1 cellular context compared by ENCODE assay signal in the genomic region with DNA sequence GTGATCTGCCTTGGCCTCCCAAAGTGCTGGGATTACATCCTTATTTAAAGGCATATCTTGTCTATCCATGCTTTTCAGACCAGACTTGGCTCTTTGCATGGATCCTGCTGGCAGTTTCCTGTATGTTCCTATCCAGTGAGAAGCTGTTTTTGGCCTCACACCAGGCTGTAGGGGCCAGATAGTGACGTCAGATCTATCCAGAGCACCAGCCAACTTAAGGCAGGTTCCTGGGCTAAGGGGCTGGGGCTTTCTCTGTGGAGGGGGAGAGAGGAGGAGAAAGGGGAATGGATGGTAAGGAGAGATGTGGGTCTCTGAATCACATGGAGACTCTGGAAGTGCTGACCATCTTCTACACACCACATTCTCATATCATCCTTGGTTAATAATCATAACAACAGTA.
TF ChIP-seq lines count a peak whose summit lies in the region.

No MANE protein-coding gene starts in this region.

TF ChIP-seq in HepG2, 621 proteins besides CTCF, POLR2A, EP300 and RAD21 (continued from another document):
- TF ChIP-seq ZNF562 (CRISPR knock-in tag; IDR thresholded peaks at IDR 0.05; ENCODE audit: borderline replicate concordance) (no peak), ZNF180 (CRISPR knock-in tag; IDR thresholded peaks at IDR 0.05; ENCODE audit: borderline replicate concordance, low read depth) (no peak)
